Comparison of ENCODE assay signal across 26 cellular contexts in genomic region chr5:4124201-4124852, GRCh38.
"Had no signal": no experiment of that assay in that cellular context is flagged by ENCODE, and none has a peak within 500 bp of the region (broad histone marks: within the 10 kb centered on the region; RNA-seq: fewer than 3 reads in every experiment).

No MANE protein-coding gene starts in this region.

- H3K27me3 Mint-ChIP-seq: activated CD4-positive, alpha-beta T cell treated with anti-CD3 and anti-CD28 coated beads for 36 hours; central memory CD8-positive, alpha-beta T cell; T-helper 17 cell had no signal

- H3K36me3 ChIP-seq: esophagus squamous epithelium, left lung, lower lobe of right lung, sigmoid colon, thoracic aorta, uterus had no signal

- H3K4me1 ChIP-seq: esophagus squamous epithelium, left lung, lower lobe of right lung, parathyroid adenoma, psoas muscle, sigmoid colon, uterus had no signal

- H3K36me3 Mint-ChIP-seq: stimulated activated effector memory CD8-positive, alpha-beta T cell treated with anti-CD3 and anti-CD28 coated beads, Interleukin-12 subunit alpha, Interleukin-12 subunit beta, amount 100 ng/mL, for 72 hours had no signal

- H3K9me3 ChIP-seq: lower lobe of right lung, psoas muscle, thoracic aorta, uterus had no signal

- H3K9ac ChIP-seq: parathyroid adenoma had no signal

- H3K27ac ChIP-seq: esophagus squamous epithelium, left lung, lower lobe of right lung, parathyroid adenoma, psoas muscle, sigmoid colon, thoracic aorta, uterus had no signal

- H3K27ac Mint-ChIP-seq: activated CD4-positive, alpha-beta T cell treated with anti-CD3 and anti-CD28 coated beads for 36 hours; activated T-cell treated with anti-CD3 and anti-CD28 coated beads, Interleukin-2, amount 50 U/mL, for 72 hours; stimulated activated effector memory CD8-positive, alpha-beta T cell treated with anti-CD3 and anti-CD28 coated beads, Interleukin-12 subunit alpha, Interleukin-12 subunit beta, amount 100 ng/mL, for 72 hours; stimulated activated naive CD8-positive, alpha-beta T cell treated with anti-CD3 and anti-CD28 coated beads, Interleukin-15, Interleukin-2, amounts not matched to agents 100 ng/mL and 50 ng/mL, for 24 hours; T-helper 17 cell had no signal

- H3K4me1 Mint-ChIP-seq: activated CD4-positive, alpha-beta T cell treated with anti-CD3 and anti-CD28 coated beads for 36 hours; central memory CD8-positive, alpha-beta T cell; stimulated activated effector memory CD8-positive, alpha-beta T cell treated with anti-CD3 and anti-CD28 coated beads, Interleukin-12 subunit alpha, Interleukin-12 subunit beta, amount 100 ng/mL, for 72 hours; T-helper 17 cell had no signal

- ATAC-seq: activated CD4-positive, alpha-beta T cell treated with anti-CD3 and anti-CD28 coated beads for 36 hours; activated naive CD4-positive, alpha-beta T cell treated with anti-CD3 and anti-CD28 coated beads, Interleukin-2, amount 50 U/mL, for 72 hours; activated T-cell treated with anti-CD3 and anti-CD28 coated beads, Interleukin-2, amount 50 U/mL, for 72 hours; left lung; lower lobe of right lung; psoas muscle; stimulated activated effector memory CD8-positive, alpha-beta T cell treated with anti-CD3 and anti-CD28 coated beads, Interleukin-12 subunit alpha, Interleukin-12 subunit beta, amount 100 ng/mL, for 72 hours; T-helper 17 cell had no signal

- H2AFZ ChIP-seq: parathyroid adenoma had no signal

- H3K4me3 Mint-ChIP-seq: activated CD4-positive, alpha-beta T cell treated with anti-CD3 and anti-CD28 coated beads for 36 hours; activated T-cell treated with anti-CD3 and anti-CD28 coated beads, Interleukin-2, amount 50 U/mL, for 72 hours; central memory CD8-positive, alpha-beta T cell; stimulated activated effector memory CD8-positive, alpha-beta T cell treated with anti-CD3 and anti-CD28 coated beads, Interleukin-12 subunit alpha, Interleukin-12 subunit beta, amount 100 ng/mL, for 72 hours; stimulated activated naive CD8-positive, alpha-beta T cell treated with anti-CD3 and anti-CD28 coated beads, Interleukin-15, Interleukin-2, amounts not matched to agents 100 ng/mL and 50 ng/mL, for 24 hours; T-helper 17 cell had no signal

- DNase-seq: activated CD4-positive, alpha-beta T cell treated with anti-CD3 and anti-CD28 coated beads for 36 hours; activated CD4-positive, CD25-positive, alpha-beta regulatory T cell; activated naive CD4-positive, alpha-beta T cell; activated T-cell treated with anti-CD3 and anti-CD28 coated beads for 4 hours; activated T-cell treated with anti-CD3 and anti-CD28 coated beads, Interleukin-2, amount 50 U/mL, for 72 hours; dermis blood vessel endothelial cell; effector CD4-positive, alpha-beta T cell; esophagus squamous epithelium; foreskin melanocyte; left lung; lower lobe of right lung; nucleus accumbens; psoas muscle; sigmoid colon; small intestine; stimulated activated CD4-positive, alpha-beta T cell treated with anti-CD3 and anti-CD28 coated beads, Interleukin-4, amount 100 ng/mL, for 24 hours; T-helper 17 cell; T1000; trophoblast cell; uterus had no signal

- H3K27me3 ChIP-seq: esophagus squamous epithelium, left lung, sigmoid colon, uterus had no signal

- H3K4me3 ChIP-seq: esophagus squamous epithelium, left lung, lower lobe of right lung, psoas muscle, sigmoid colon, thoracic aorta, uterus had no signal

- H3K79me2 ChIP-seq: parathyroid adenoma had no signal
